In genomic region chr4:185425600-185426352, GRCh38 we compare ENCODE assay signal across 1 cellular context.
TF ChIP-seq lines count a peak whose summit lies in the region.

Gene UFSP2 (minus strand): TSS chr4:185425964. CDS start chr4:185425868, 96 bp downstream.

TF ChIP-seq in HepG2, 621 proteins besides CTCF, POLR2A, EP300 and RAD21 (continued from another document and continues in another):
- TF ChIP-seq ZIK1 (CRISPR knock-in tag; IDR thresholded peaks at IDR 0.05; ENCODE audit: borderline replicate concordance, low read depth) = no peak; the same call in 1 of the 2 replicates
- TF ChIP-seq ZNF205 (CRISPR knock-in tag; IDR thresholded peaks at IDR 0.05) = peak; percentile 17; the same call in 1 of the 2 replicates
- peak; percentile 99 for TF ChIP-seq SIN3A (IDR thresholded peaks at IDR 0.05; ENCODE audit: borderline replicate concordance, low read depth, low read length)
- peak; percentile 93 for TF ChIP-seq YY1 (IDR thresholded peaks at IDR 0.05; ENCODE audit: insufficient read depth, insufficient replicate concordance, low read depth, low read length)
- TF ChIP-seq BATF2 (CRISPR knock-in tag; IDR thresholded peaks at IDR 0.05) = 0 out of 2 replicates have a peak, but pooled peaks have one; percentile 24
- peak; percentile 22; the same call in 1 of the 2 replicates for TF ChIP-seq KDM4B (CRISPR knock-in tag; IDR thresholded peaks at IDR 0.05)
- TF ChIP-seq RFX1 (IDR thresholded peaks at IDR 0.05) = peak; percentile 97
- TF ChIP-seq FLYWCH1 (CRISPR knock-in tag; IDR thresholded peaks at IDR 0.05) = no peak
- no peak for TF ChIP-seq ZNF264 (CRISPR knock-in tag; IDR thresholded peaks at IDR 0.05)
- no peak for TF ChIP-seq ZNF329 (CRISPR knock-in tag; IDR thresholded peaks at IDR 0.05; ENCODE audit: low read depth)
- no peak for TF ChIP-seq ZNF510 (CRISPR knock-in tag; IDR thresholded peaks at IDR 0.05; ENCODE audit: low read depth)
- peak; percentile 64; the same call in 1 of the 2 replicates for TF ChIP-seq ZNF414 (CRISPR knock-in tag; IDR thresholded peaks at IDR 0.05)
- TF ChIP-seq ELK4 (CRISPR knock-in tag; IDR thresholded peaks at IDR 0.05; ENCODE audit: borderline replicate concordance) = no peak
- TF ChIP-seq ZNF18 (CRISPR knock-in tag; IDR thresholded peaks at IDR 0.05; ENCODE audit: insufficient replicate concordance) = no peak
- TF ChIP-seq ARID2 (CRISPR knock-in tag; IDR thresholded peaks at IDR 0.05; ENCODE audit: borderline replicate concordance) = no peak
- no peak for TF ChIP-seq ZNF550 (CRISPR knock-in tag; IDR thresholded peaks at IDR 0.05; ENCODE audit: borderline replicate concordance)
- TF ChIP-seq RARA (CRISPR knock-in tag; IDR thresholded peaks at IDR 0.05) = no peak
- no peak for TF ChIP-seq ZNF326 (CRISPR knock-in tag; IDR thresholded peaks at IDR 0.05; ENCODE audit: borderline replicate concordance)
- 0 out of 2 replicates have a peak, but pooled peaks have one; percentile 55 for TF ChIP-seq ZNF597 (CRISPR knock-in tag; IDR thresholded peaks at IDR 0.05)
- TF ChIP-seq ZNF256 (CRISPR knock-in tag; conservative IDR thresholded peaks at IDR 0.05) = 0 out of 2 replicates have a peak, but pooled peaks have one; percentile 24
- no peak for TF ChIP-seq ATF6 (CRISPR knock-in tag; conservative IDR thresholded peaks at IDR 0.05)
- TF ChIP-seq PAXIP1 (CRISPR knock-in tag; conservative IDR thresholded peaks at IDR 0.05) = peak; percentile 54
- no peak; the same call in 1 of the 2 replicates for TF ChIP-seq ZNF770 (CRISPR knock-in tag; IDR thresholded peaks at IDR 0.05)
- TF ChIP-seq ZNF513 (CRISPR knock-in tag; conservative IDR thresholded peaks at IDR 0.05) = no peak
- TF ChIP-seq PHF8 (CRISPR knock-in tag; IDR thresholded peaks at IDR 0.05) = peak; percentile 89
- no peak for TF ChIP-seq KLF16 (CRISPR knock-in tag; IDR thresholded peaks at IDR 0.05)
- TF ChIP-seq MBD4 (IDR thresholded peaks at IDR 0.05; ENCODE audit: borderline replicate concordance, low read length) = no peak
- TF ChIP-seq DNMT1 (CRISPR knock-in tag; IDR thresholded peaks at IDR 0.05) = no peak
- peak; percentile 70; the same call in 1 of the 2 replicates for TF ChIP-seq ZNF230 (CRISPR knock-in tag; IDR thresholded peaks at IDR 0.05)
- no peak for TF ChIP-seq TSC22D2 (CRISPR knock-in tag; IDR thresholded peaks at IDR 0.05; ENCODE audit: borderline replicate concordance)
- TF ChIP-seq GTF3A (CRISPR knock-in tag; conservative IDR thresholded peaks at IDR 0.05) = 0 out of 2 replicates have a peak, but pooled peaks have one; percentile 64
- peak; percentile 96 for TF ChIP-seq SAP130 (CRISPR knock-in tag; IDR thresholded peaks at IDR 0.05; ENCODE audit: low read depth)
- no peak for TF ChIP-seq ZNF674 (CRISPR knock-in tag; IDR thresholded peaks at IDR 0.05; ENCODE audit: low read depth)
- TF ChIP-seq CC2D1A (CRISPR knock-in tag; IDR thresholded peaks at IDR 0.05) = no peak
- peak; percentile 82 for TF ChIP-seq IRF2 (CRISPR knock-in tag; IDR thresholded peaks at IDR 0.05)
- TF ChIP-seq ZNF577 (CRISPR knock-in tag; IDR thresholded peaks at IDR 0.05; ENCODE audit: borderline replicate concordance, low read depth) = no peak
- peak; percentile 79 for TF ChIP-seq KAT8 (CRISPR knock-in tag; IDR thresholded peaks at IDR 0.05)
- TF ChIP-seq SATB2 (CRISPR knock-in tag; IDR thresholded peaks at IDR 0.05) = no peak
- no peak for TF ChIP-seq IRF1 (CRISPR knock-in tag; IDR thresholded peaks at IDR 0.05; ENCODE audit: low read depth)
- TF ChIP-seq FOXP4 (CRISPR knock-in tag; IDR thresholded peaks at IDR 0.05) = no peak
- no peak for TF ChIP-seq PHB2 (IDR thresholded peaks at IDR 0.05; ENCODE audit: partially characterized antibody)
- TF ChIP-seq DMAP1 (CRISPR knock-in tag; IDR thresholded peaks at IDR 0.05) = peak; percentile 50; the same call in 1 of the 2 replicates
- TF ChIP-seq SNAPC2 (CRISPR knock-in tag; IDR thresholded peaks at IDR 0.05) = no peak
- no peak for TF ChIP-seq NR2F1 (CRISPR knock-in tag; IDR thresholded peaks at IDR 0.05)
- TF ChIP-seq KDM2A (CRISPR knock-in tag; IDR thresholded peaks at IDR 0.05; ENCODE audit: borderline replicate concordance, low read depth) = peak; percentile 88
- no peak for TF ChIP-seq SNRNP70 (IDR thresholded peaks at IDR 0.05; ENCODE audit: low read depth, low read length)
- TF ChIP-seq NFE2 (CRISPR knock-in tag; IDR thresholded peaks at IDR 0.05) = no peak
- TF ChIP-seq ATF7-NPFF (CRISPR knock-in tag; IDR thresholded peaks at IDR 0.05; ENCODE audit: low read depth) = peak; percentile 22; the same call in 1 of the 2 replicates
- no peak for TF ChIP-seq WIZ (CRISPR knock-in tag; IDR thresholded peaks at IDR 0.05)
- no peak for TF ChIP-seq STAT5B (CRISPR knock-in tag; IDR thresholded peaks at IDR 0.05)
